In the genomic region with DNA sequence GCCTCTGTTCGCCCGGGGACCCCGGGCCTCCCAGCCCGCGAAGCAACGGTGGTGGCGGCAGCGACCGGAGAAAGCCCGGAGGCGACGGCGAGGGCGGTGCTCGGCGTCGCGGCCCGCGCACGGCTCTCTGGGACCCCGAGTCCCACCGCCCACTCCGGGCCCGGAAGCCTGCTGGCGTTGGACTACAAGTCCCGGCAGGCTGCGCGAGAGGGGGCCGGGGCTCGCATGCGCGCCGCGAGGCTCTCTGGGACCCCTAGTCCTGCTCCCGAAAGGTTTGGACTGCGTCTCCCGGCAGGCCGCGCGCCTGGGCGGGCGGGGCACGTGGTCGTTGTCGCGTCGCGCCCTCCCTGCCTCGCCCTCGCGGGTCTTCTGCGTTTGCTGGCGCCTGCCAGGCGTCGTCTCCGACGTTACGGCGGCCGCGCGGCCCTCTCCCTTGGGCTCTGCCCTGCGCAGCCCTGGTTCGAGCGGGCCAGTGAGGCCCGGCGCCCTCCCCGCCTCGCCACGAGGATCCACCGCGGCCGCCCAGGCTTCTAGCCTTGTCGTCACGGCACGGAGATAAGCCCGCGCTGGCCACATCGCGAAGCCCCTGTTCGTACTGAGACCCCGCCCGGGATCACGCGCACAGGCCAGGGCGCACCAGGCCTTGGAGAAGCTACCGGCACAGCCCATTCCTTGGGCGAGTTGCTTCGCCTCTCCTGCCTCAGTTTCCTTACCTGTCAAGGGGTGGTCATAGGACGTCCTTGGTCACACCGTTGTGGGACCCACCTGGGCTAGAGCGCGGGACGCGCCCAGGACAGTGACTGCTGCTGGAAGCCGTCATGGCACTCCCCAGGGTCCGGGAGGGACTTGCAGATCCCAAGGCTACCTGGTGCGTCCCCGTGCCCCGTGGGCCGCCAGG, we compare ENCODE assay signal across 1 cellular context.
TF ChIP-seq lines count a peak whose summit lies in the region.

A gene (minus strand): TSS at position 75 of the 898 bp plus-strand sequence. CDS start 549 bp downstream, outside the sequence.

TF ChIP-seq in HepG2, 621 proteins besides CTCF, POLR2A, EP300 and RAD21 (continued from another document and continues in another):
- TF ChIP-seq, protein P1, sequence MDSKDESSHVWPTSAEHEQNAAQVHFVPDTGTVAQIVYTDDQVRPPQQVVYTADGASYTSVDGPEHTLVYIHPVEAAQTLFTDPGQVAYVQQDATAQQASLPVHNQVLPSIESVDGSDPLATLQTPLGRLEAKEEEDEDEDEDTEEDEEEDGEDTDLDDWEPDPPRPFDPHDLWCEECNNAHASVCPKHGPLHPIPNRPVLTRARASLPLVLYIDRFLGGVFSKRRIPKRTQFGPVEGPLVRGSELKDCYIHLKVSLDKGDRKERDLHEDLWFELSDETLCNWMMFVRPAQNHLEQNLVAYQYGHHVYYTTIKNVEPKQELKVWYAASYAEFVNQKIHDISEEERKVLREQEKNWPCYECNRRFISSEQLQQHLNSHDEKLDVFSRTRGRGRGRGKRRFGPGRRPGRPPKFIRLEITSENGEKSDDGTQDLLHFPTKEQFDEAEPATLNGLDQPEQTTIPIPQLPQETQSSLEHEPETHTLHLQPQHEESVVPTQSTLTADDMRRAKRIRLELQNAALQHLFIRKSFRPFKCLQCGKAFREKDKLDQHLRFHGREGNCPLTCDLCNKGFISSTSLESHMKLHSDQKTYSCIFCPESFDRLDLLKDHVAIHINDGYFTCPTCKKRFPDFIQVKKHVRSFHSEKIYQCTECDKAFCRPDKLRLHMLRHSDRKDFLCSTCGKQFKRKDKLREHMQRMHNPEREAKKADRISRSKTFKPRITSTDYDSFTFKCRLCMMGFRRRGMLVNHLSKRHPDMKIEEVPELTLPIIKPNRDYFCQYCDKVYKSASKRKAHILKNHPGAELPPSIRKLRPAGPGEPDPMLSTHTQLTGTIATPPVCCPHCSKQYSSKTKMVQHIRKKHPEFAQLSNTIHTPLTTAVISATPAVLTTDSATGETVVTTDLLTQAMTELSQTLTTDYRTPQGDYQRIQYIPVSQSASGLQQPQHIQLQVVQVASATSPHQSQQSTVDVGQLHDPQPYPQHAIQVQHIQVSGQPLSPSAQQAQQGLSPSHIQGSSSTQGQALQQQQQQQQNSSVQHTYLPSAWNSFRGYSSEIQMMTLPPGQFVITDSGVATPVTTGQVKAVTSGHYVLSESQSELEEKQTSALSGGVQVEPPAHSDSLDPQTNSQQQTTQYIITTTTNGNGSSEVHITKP (CRISPR knock-in tag; IDR thresholded peaks at IDR 0.05; ENCODE audit: low read depth) = peak; percentile 71; the same call in 1 of the 2 replicates
- TF ChIP-seq SCMH1 (CRISPR knock-in tag; IDR thresholded peaks at IDR 0.05; ENCODE audit: borderline replicate concordance) (no peak), SNRNP70 (IDR thresholded peaks at IDR 0.05; ENCODE audit: low read depth, low read length) (no peak), ZBTB1 (CRISPR knock-in tag; IDR thresholded peaks at IDR 0.05; ENCODE audit: borderline replicate concordance) (peak; percentile 67; the same call in 1 of the 2 replicates), ZBTB38 (CRISPR knock-in tag; IDR thresholded peaks at IDR 0.05) (peak; percentile 100), RFX5 (IDR thresholded peaks at IDR 0.05; ENCODE audit: low read depth, low read length) (no peak), RBAK (CRISPR knock-in tag; IDR thresholded peaks at IDR 0.05) (no peak), REPIN1 (CRISPR knock-in tag; IDR thresholded peaks at IDR 0.05; ENCODE audit: borderline replicate concordance, low read depth) (peak; percentile 100), RARA (CRISPR knock-in tag; IDR thresholded peaks at IDR 0.05) (peak; percentile 70), ZNF17 (CRISPR knock-in tag; IDR thresholded peaks at IDR 0.05) (no peak), ZNF12 (CRISPR knock-in tag; IDR thresholded peaks at IDR 0.05) (peak; percentile 91), ZNF75D (CRISPR knock-in tag; IDR thresholded peaks at IDR 0.05; ENCODE audit: borderline replicate concordance) (no peak), ZNF674 (CRISPR knock-in tag; IDR thresholded peaks at IDR 0.05; ENCODE audit: low read depth) (peak; percentile 75; the same call in 1 of the 2 replicates), ZNF256 (CRISPR knock-in tag; conservative IDR thresholded peaks at IDR 0.05) (peak; percentile 68; the same call in 1 of the 2 replicates), ZSCAN22 (CRISPR knock-in tag; IDR thresholded peaks at IDR 0.05) (peak; percentile 91)
- TF ChIP-seq, protein P2, sequence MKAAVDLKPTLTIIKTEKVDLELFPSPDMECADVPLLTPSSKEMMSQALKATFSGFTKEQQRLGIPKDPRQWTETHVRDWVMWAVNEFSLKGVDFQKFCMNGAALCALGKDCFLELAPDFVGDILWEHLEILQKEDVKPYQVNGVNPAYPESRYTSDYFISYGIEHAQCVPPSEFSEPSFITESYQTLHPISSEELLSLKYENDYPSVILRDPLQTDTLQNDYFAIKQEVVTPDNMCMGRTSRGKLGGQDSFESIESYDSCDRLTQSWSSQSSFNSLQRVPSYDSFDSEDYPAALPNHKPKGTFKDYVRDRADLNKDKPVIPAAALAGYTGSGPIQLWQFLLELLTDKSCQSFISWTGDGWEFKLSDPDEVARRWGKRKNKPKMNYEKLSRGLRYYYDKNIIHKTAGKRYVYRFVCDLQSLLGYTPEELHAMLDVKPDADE (CRISPR knock-in tag; IDR thresholded peaks at IDR 0.05) = peak; percentile 87
- TF ChIP-seq, protein P3, sequence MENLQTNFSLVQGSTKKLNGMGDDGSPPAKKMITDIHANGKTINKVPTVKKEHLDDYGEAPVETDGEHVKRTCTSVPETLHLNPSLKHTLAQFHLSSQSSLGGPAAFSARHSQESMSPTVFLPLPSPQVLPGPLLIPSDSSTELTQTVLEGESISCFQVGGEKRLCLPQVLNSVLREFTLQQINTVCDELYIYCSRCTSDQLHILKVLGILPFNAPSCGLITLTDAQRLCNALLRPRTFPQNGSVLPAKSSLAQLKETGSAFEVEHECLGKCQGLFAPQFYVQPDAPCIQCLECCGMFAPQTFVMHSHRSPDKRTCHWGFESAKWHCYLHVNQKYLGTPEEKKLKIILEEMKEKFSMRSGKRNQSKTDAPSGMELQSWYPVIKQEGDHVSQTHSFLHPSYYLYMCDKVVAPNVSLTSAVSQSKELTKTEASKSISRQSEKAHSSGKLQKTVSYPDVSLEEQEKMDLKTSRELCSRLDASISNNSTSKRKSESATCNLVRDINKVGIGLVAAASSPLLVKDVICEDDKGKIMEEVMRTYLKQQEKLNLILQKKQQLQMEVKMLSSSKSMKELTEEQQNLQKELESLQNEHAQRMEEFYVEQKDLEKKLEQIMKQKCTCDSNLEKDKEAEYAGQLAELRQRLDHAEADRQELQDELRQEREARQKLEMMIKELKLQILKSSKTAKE (CRISPR knock-in tag; IDR thresholded peaks at IDR 0.05; ENCODE audit: borderline replicate concordance) = no peak; the same call in 1 of the 2 replicates
- TF ChIP-seq, protein P4, sequence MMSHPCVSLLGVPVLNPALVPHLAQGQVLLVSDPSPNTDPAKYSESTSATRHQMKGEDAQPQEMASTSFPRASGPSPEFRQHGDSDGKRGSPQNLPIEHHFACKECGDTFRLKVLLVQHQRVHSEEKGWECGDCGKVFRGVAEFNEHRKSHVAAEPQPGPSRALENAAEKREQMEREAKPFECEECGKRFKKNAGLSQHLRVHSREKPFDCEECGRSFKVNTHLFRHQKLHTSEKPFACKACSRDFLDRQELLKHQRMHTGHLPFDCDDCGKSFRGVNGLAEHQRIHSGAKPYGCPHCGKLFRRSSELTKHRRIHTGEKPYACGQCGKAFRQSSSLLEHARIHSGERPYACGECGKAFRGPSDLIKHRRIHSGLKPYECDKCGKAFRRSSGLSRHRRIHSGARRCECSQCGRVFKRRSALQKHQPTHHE (CRISPR knock-in tag; IDR thresholded peaks at IDR 0.05; ENCODE audit: borderline replicate concordance) = peak; percentile 99
- TF ChIP-seq, protein P5, sequence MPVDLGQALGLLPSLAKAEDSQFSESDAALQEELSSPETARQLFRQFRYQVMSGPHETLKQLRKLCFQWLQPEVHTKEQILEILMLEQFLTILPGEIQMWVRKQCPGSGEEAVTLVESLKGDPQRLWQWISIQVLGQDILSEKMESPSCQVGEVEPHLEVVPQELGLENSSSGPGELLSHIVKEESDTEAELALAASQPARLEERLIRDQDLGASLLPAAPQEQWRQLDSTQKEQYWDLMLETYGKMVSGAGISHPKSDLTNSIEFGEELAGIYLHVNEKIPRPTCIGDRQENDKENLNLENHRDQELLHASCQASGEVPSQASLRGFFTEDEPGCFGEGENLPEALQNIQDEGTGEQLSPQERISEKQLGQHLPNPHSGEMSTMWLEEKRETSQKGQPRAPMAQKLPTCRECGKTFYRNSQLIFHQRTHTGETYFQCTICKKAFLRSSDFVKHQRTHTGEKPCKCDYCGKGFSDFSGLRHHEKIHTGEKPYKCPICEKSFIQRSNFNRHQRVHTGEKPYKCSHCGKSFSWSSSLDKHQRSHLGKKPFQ (CRISPR knock-in tag; IDR thresholded peaks at IDR 0.05; ENCODE audit: insufficient replicate concordance) = peak; percentile 91
- TF ChIP-seq, protein P6, sequence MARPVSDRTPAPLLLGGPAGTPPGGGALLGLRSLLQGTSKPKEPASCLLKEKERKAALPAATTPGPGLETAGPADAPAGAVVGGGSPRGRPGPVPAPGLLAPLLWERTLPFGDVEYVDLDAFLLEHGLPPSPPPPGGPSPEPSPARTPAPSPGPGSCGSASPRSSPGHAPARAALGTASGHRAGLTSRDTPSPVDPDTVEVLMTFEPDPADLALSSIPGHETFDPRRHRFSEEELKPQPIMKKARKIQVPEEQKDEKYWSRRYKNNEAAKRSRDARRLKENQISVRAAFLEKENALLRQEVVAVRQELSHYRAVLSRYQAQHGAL (CRISPR knock-in tag; IDR thresholded peaks at IDR 0.05; ENCODE audit: not compliant biosample characterization) = peak; percentile 97
- TF ChIP-seq, protein P7, sequence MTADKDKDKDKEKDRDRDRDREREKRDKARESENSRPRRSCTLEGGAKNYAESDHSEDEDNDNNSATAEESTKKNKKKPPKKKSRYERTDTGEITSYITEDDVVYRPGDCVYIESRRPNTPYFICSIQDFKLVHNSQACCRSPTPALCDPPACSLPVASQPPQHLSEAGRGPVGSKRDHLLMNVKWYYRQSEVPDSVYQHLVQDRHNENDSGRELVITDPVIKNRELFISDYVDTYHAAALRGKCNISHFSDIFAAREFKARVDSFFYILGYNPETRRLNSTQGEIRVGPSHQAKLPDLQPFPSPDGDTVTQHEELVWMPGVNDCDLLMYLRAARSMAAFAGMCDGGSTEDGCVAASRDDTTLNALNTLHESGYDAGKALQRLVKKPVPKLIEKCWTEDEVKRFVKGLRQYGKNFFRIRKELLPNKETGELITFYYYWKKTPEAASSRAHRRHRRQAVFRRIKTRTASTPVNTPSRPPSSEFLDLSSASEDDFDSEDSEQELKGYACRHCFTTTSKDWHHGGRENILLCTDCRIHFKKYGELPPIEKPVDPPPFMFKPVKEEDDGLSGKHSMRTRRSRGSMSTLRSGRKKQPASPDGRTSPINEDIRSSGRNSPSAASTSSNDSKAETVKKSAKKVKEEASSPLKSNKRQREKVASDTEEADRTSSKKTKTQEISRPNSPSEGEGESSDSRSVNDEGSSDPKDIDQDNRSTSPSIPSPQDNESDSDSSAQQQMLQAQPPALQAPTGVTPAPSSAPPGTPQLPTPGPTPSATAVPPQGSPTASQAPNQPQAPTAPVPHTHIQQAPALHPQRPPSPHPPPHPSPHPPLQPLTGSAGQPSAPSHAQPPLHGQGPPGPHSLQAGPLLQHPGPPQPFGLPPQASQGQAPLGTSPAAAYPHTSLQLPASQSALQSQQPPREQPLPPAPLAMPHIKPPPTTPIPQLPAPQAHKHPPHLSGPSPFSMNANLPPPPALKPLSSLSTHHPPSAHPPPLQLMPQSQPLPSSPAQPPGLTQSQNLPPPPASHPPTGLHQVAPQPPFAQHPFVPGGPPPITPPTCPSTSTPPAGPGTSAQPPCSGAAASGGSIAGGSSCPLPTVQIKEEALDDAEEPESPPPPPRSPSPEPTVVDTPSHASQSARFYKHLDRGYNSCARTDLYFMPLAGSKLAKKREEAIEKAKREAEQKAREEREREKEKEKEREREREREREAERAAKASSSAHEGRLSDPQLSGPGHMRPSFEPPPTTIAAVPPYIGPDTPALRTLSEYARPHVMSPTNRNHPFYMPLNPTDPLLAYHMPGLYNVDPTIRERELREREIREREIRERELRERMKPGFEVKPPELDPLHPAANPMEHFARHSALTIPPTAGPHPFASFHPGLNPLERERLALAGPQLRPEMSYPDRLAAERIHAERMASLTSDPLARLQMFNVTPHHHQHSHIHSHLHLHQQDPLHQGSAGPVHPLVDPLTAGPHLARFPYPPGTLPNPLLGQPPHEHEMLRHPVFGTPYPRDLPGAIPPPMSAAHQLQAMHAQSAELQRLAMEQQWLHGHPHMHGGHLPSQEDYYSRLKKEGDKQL (CRISPR knock-in tag; IDR thresholded peaks at IDR 0.05; ENCODE audit: low read depth) = peak; percentile 81; the same call in 1 of the 2 replicates
- TF ChIP-seq, protein P8, sequence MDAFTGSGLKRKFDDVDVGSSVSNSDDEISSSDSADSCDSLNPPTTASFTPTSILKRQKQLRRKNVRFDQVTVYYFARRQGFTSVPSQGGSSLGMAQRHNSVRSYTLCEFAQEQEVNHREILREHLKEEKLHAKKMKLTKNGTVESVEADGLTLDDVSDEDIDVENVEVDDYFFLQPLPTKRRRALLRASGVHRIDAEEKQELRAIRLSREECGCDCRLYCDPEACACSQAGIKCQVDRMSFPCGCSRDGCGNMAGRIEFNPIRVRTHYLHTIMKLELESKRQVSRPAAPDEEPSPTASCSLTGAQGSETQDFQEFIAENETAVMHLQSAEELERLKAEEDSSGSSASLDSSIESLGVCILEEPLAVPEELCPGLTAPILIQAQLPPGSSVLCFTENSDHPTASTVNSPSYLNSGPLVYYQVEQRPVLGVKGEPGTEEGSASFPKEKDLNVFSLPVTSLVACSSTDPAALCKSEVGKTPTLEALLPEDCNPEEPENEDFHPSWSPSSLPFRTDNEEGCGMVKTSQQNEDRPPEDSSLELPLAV (CRISPR knock-in tag; conservative IDR thresholded peaks at IDR 0.05; ENCODE audit: low read depth) = no peak; the same call in 1 of the 2 replicates
- TF ChIP-seq, protein P9, sequence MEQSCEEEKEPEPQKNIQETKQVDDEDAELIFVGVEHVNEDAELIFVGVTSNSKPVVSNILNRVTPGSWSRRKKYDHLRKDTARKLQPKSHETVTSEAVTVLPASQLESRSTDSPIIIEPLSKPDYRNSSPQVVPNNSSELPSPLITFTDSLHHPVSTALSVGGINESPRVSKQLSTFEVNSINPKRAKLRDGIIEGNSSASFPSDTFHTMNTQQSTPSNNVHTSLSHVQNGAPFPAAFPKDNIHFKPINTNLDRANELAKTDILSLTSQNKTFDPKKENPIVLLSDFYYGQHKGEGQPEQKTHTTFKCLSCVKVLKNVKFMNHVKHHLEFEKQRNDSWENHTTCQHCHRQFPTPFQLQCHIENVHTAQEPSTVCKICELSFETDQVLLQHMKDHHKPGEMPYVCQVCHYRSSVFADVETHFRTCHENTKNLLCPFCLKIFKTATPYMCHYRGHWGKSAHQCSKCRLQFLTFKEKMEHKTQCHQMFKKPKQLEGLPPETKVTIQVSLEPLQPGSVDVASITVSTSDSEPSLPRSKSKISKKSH (CRISPR knock-in tag; IDR thresholded peaks at IDR 0.05; ENCODE audit: borderline replicate concordance) = peak; percentile 96
- TF ChIP-seq, protein P10, sequence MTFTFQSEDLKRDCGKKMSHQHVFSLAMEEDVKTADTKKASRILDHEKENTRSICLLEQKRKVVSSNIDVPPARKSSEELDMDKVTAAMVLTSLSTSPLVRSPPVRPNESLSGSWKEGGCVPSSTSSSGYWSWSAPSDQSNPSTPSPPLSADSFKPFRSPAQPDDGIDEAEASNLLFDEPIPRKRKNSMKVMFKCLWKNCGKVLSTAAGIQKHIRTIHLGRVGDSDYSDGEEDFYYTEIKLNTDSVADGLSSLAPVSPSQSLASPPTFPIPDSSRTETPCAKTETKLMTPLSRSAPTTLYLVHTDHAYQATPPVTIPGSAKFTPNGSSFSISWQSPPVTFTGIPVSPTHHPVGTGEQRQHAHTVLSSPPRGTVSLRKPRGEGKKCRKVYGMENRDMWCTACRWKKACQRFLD (CRISPR knock-in tag; IDR thresholded peaks at IDR 0.05; ENCODE audit: borderline replicate concordance) = peak; percentile 99
